ENCODE assay signal across 1 cellular context in the genomic region with DNA sequence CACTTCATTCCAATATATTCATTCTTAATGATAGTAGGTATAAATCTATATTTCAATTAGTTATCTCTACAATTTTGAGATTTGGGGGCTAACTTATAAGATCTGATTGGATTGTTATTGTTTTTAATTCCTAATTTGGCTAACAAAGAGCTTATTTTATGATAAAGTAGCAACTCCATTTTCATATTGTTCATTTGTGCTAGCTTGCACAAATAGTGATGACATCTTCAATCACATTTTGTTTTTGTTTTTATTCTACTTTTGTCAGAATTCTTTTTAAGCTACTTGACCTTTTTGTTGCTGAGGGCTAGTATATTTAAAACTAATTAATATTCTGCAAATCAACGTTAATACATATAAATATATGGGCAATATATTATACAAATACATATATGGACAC.
TF ChIP-seq lines count a peak whose summit lies in the region.

No MANE protein-coding gene starts in this region.

TF ChIP-seq in K562, 482 proteins besides CTCF, POLR2A, EP300 and RAD21:
- TF ChIP-seq TBP (optimal IDR thresholded peaks at IDR 0.05; ENCODE audit: low read depth, low read length) (no peak), PYGO2 (tag; IDR thresholded peaks at IDR 0.05) (no peak), ZBTB9 (CRISPR knock-in tag; IDR thresholded peaks at IDR 0.05) (no peak), C11orf30 (IDR thresholded peaks at IDR 0.05; ENCODE audit: low read depth) (peak; percentile 73; the same call in 1 of the 2 replicates), TRIM28 (IDR thresholded peaks at IDR 0.05) (no peak), ZNF316 (IDR thresholded peaks at IDR 0.05) (peak; percentile 71), POLR2AphosphoS5 (IDR thresholded peaks at IDR 0.05; ENCODE audit: control insufficient read depth, insufficient read depth, low read depth, low read length) (no peak), SMAD2 (IDR thresholded peaks at IDR 0.05; ENCODE audit: low read depth, low read length) (no peak)
